ENCODE assay signal across 30 cellular contexts in the genomic region with DNA sequence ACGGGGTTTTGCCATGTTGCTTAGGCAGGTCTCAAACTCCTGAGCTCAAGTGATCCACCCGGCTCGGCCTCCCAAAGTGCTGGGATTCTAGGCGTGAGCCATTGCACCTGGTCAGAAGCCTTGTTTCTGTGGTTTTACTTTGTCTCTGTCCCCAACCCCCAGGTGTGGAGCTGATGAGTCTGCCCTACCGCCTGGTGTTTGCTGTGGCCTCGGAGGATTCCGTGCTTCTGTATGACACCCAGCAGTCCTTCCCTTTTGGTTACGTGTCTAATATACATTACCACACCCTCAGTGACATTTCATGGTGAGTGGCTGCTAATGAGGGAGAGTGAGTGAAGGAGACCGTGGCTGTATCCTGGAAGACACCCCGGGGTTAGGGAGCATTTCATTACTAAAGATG.
"Had no signal": no experiment of that assay in that cellular context is flagged by ENCODE, and none has a peak within 500 bp of the region (broad histone marks: within the 10 kb centered on the region; RNA-seq: fewer than 3 reads in every experiment).

No MANE protein-coding gene starts in this region.

- H3K27ac ChIP-seq: PC-9, SJSA1 had no signal

- H3K4me3 ChIP-seq: MG63, PC-9, SJSA1 had no signal

- H3K4me2 ChIP-seq: PC-9, SK-N-SH had no signal

- H2AFZ ChIP-seq: PC-9 had no signal

- H3K9me3 ChIP-seq: MG63, SJSA1, SK-N-SH had no signal

- DNase-seq: Kasumi-1, MG63, NCI-H1048, NCI-H1092 treated with DMSO at 0.1 percent for 48 hours, NCI-H1105 treated with DMSO at 0.1 percent for 48 hours, NCI-H1417, NCI-H1436, NCI-H146, NCI-H1694, NCI-H187, NCI-H1930, NCI-H2029 treated with DMSO at 0.1 percent for 48 hours, NCI-H2081 treated with DMSO at 0.1 percent for 48 hours, NCI-H2107, NCI-H2171, NCI-H226, NCI-H446 treated with DMSO at 0.1 percent for 48 hours, NCI-H510A, NCI-H524, NCI-H526, NCI-H69, NCI-H748 treated with DMSO at 0.1 percent for 48 hours, NCI-H82, PC-9, Right ventricle myocardium superior, SHP77 treated with DMSO at 0.1 percent for 48 hours, SK-N-SH, SW 1271 had no signal

- H3K9ac ChIP-seq: SK-N-SH had no signal

- H3K27me3 ChIP-seq: MG63, SJSA1 had no signal

- H3K4me1 ChIP-seq: SJSA1 had no signal

- ATAC-seq: Panc1 had no signal
